ENCODE assay signal across 33 cellular contexts in the genomic region with DNA sequence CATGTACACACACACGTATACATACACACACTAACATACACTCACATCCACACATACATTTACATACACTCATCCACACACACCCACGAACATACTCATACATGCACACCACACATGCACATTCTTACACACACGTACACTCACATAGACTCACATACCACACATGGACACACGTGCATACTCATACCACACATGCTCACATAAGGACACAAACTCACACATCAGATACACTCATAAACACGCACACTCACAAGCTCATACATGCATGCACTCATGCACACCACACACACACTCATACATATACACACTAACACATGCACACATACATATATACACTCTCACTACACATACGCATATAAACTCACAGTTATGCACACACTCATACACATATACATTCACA. TPM values are rescaled to one million over a fixed set of nuclear protein-coding genes. Genes with fewer than 3 reads are reported as not detected.
"Had no signal": no experiment of that assay in that cellular context is flagged by ENCODE, and none has a peak within 500 bp of the region (broad histone marks: within the 10 kb centered on the region; RNA-seq: fewer than 3 reads in every experiment).

No MANE protein-coding gene starts in this region.

- H3K4me2 ChIP-seq: PC-9 had no signal

- FAIRE-seq: RCC 7860 had no signal

- DNase-seq: activated B cell treated with CpG ODN at 0.5 μM for 24 hours; activated CD4-positive, alpha-beta memory T cell treated with anti-CD3 and anti-CD28 coated beads for 36 hours; activated CD4-positive, alpha-beta T cell treated with anti-CD3 and anti-CD28 coated beads for 4 hours; activated CD4-positive, alpha-beta T cell treated with anti-CD3 and anti-CD28 coated beads, Interleukin-2, amount 50 U/mL, for 1 hour; activated CD4-positive, CD25-positive, alpha-beta regulatory T cell treated with anti-CD3 and anti-CD28 coated beads, Interleukin-2, amount 50 U/mL, for 72 hours; activated CD8-positive, alpha-beta memory T cell treated with anti-CD3 and anti-CD28 coated beads, Interleukin-2, amount 50 U/mL, for 4 hours; activated effector memory CD4-positive, alpha-beta T cell treated with Interleukin-2 at 50 U/mL for 16 hours; activated naive CD4-positive, alpha-beta T cell treated with anti-CD3 and anti-CD28 coated beads, Interleukin-2, amount 10 ng/mL, durations not matched to agents 7 days and 5 days; activated naive CD8-positive, alpha-beta T cell treated with anti-CD3 and anti-CD28 coated beads, Interleukin-2, amount 50 U/mL, for 24 hours; activated T-cell treated with anti-CD3 and anti-CD28 coated beads, Interleukin-2, amount 50 U/mL, for 48 hours; anterior cingulate cortex; MM.1S; MV-4-11; NCI-H1092; NCI-H1436 treated with DMSO at 0.1 percent for 48 hours; NCI-H1694 treated with DMSO at 0.1 percent for 48 hours; NCI-H2029; NCI-H345; NCI-H510A; NCI-H526; NCI-H748 treated with DMSO at 0.1 percent for 48 hours; PC-9; SW 1271; T-helper 1 cell; T-helper 2 cell; T-helper 9 cell had no signal

- H3K27ac ChIP-seq: PC-9, RWPE1, VCaP had no signal

- ATAC-seq: activated naive CD8-positive, alpha-beta T cell treated with anti-CD3 and anti-CD28 coated beads, Interleukin-2, amount 50 U/mL, for 24 hours; Right ventricle myocardium inferior had no signal

- H2AFZ ChIP-seq: PC-9 had no signal

- H3K4me3 ChIP-seq: PC-9 had no signal

RNA-seq across cellular contexts. Expression of gene CALN1, which starts 1.2 kb away (rescaled TPM):
- total RNA-seq: activated B cell treated with CpG ODN at 0.5 μM for 24 hours; activated CD4-positive, alpha-beta memory T cell treated with anti-CD3 and anti-CD28 coated beads for 36 hours; chondrocyte; LHCN-M2; OCI-LY7; PC-9; Right ventricle myocardium inferior had no signal
